Comparison of ENCODE assay signal across 12 cellular contexts in genomic region chr7:55452967-55453366, GRCh38.
DNase-seq lines count a peak whose midpoint lies in the region; ATAC-seq and TF ChIP-seq lines count a peak whose summit lies in the region.
"Had no signal": no experiment of that assay in that cellular context is flagged by ENCODE, and none has a peak within 500 bp of the region (broad histone marks: within the 10 kb centered on the region; RNA-seq: fewer than 3 reads in every experiment).

No MANE protein-coding gene starts in this region.

- TF ChIP-seq CTCF in activated B cell treated with CpG ODN at 0.5 μM for 24 hours (IDR thresholded peaks at IDR 0.05), result no peak

- CTCF ChIA-PET in activated CD4-positive, alpha-beta T cell treated with anti-CD3 and anti-CD28 coated beads for 36 hours (lab: Charles Lee), result interaction anchor here (0.7 to 1.1 kb wide), 3 partner anchors 9 to 140 kb away, joined by 3 to 4 read pairs (median 4); no protein-coding TSS in a partner anchor
- CTCF ChIA-PET in activated CD4-positive, alpha-beta T cell treated with anti-CD3 and anti-CD28 coated beads, Interleukin-2, amount 10 ng/mL, durations not matched to agents 7 days and 5 days (lab: Charles Lee), result interaction anchor here (1.0 kb wide), 1 partner anchor 49 kb away, joined by 3 read pairs; no protein-coding TSS in a partner anchor
- CTCF ChIA-PET in activated B cell treated with CpG ODN at 0.5 μM for 24 hours (lab: Charles Lee), result interaction anchor here (0.8 kb wide), 1 partner anchor 621 kb away, joined by 3 read pairs; no protein-coding TSS in a partner anchor

- peak overlapping the region; percentile 12 for H3K27ac Mint-ChIP-seq in activated CD4-positive, alpha-beta T cell treated with anti-CD3 and anti-CD28 coated beads for 36 hours
- H3K27ac Mint-ChIP-seq in activated CD4-positive, alpha-beta T cell treated with anti-CD3 and anti-CD28 coated beads, Interleukin-2, amount 10 ng/mL, durations not matched to agents 7 days and 5 days, result no peak overlapping the region
- H3K27ac Mint-ChIP-seq in activated B cell treated with CpG ODN at 0.5 μM for 24 hours (peak overlapping the region; percentile 26), memory B cell (peak overlapping the region; percentile 32)

- DNase-seq in activated CD4-positive, alpha-beta T cell treated with anti-CD3 and anti-CD28 coated beads for 36 hours, result no peak
- DNase-seq in activated CD4-positive, alpha-beta T cell treated with anti-CD3 and anti-CD28 coated beads, Interleukin-2, amount 10 ng/mL, durations not matched to agents 7 days and 5 days, result no peak
- DNase-seq in activated B cell treated with CpG ODN at 0.5 μM for 24 hours (no peak), memory B cell (ENCODE audit: low spot score in 2 of 2) (no peak), NOMO-1 treated with dmso at 0.1 percent for 144 hours (lab: John Stamatoyannopoulos, UW; ENCODE audit: unreplicated experiment) (no peak)
- DNase-seq in effector CD8-positive, alpha-beta T cell (lab: John Stamatoyannopoulos, UW), result no peak
- DNase-seq: DMS53, GM23248, H7, IMR-90, KBM-7 had no signal

- POLR2A ChIA-PET in activated CD4-positive, alpha-beta T cell treated with anti-CD3 and anti-CD28 coated beads for 36 hours (lab: Charles Lee), result no interaction called here
- POLR2A ChIA-PET in activated CD4-positive, alpha-beta T cell treated with anti-CD3 and anti-CD28 coated beads, Interleukin-2, amount 10 ng/mL, durations not matched to agents 7 days and 5 days (lab: Charles Lee), result no interaction called here
- POLR2A ChIA-PET in activated B cell treated with CpG ODN at 0.5 μM for 24 hours (lab: Charles Lee), result interaction anchor here (1.5 kb wide), 1 partner anchor 81 kb away, joined by 3 read pairs; no protein-coding TSS in a partner anchor

- H3K9me3 Mint-ChIP-seq in activated CD4-positive, alpha-beta T cell treated with anti-CD3 and anti-CD28 coated beads for 36 hours (ENCODE audit: low read depth), result peaks cover 16% of the 10 kb centered on the region
- peaks cover 17% of the 10 kb centered on the region for H3K9me3 Mint-ChIP-seq in activated CD4-positive, alpha-beta T cell treated with anti-CD3 and anti-CD28 coated beads, Interleukin-2, amount 10 ng/mL, durations not matched to agents 7 days and 5 days
- H3K9me3 Mint-ChIP-seq in activated B cell treated with CpG ODN at 0.5 μM for 24 hours, result peaks cover 10% of the 10 kb centered on the region
- peaks cover 10% of the 10 kb centered on the region for H3K9me3 Mint-ChIP-seq in memory B cell

- no peak overlapping the region for H3K4me3 Mint-ChIP-seq in activated CD4-positive, alpha-beta T cell treated with anti-CD3 and anti-CD28 coated beads for 36 hours
- no peak overlapping the region for H3K4me3 Mint-ChIP-seq in activated CD4-positive, alpha-beta T cell treated with anti-CD3 and anti-CD28 coated beads, Interleukin-2, amount 10 ng/mL, durations not matched to agents 7 days and 5 days
- H3K4me3 Mint-ChIP-seq in activated B cell treated with CpG ODN at 0.5 μM for 24 hours, result no peak overlapping the region
- no peak overlapping the region for H3K4me3 Mint-ChIP-seq in memory B cell

- ATAC-seq in activated CD4-positive, alpha-beta T cell treated with anti-CD3 and anti-CD28 coated beads for 36 hours, result no peak
- ATAC-seq in activated B cell treated with CpG ODN at 0.5 μM for 24 hours (ENCODE audit: low read depth) (no peak), memory B cell (ENCODE audit: low read depth) (no peak), HG03108 (IDR thresholded peaks at IDR 0.05; ENCODE audit: unreplicated experiment) (no peak)

- H3K4me1 Mint-ChIP-seq in activated CD4-positive, alpha-beta T cell treated with anti-CD3 and anti-CD28 coated beads for 36 hours, result peaks cover 31% of the 10 kb centered on the region
- H3K4me1 Mint-ChIP-seq in activated CD4-positive, alpha-beta T cell treated with anti-CD3 and anti-CD28 coated beads, Interleukin-2, amount 10 ng/mL, durations not matched to agents 7 days and 5 days, result peaks cover 25% of the 10 kb centered on the region
- H3K4me1 Mint-ChIP-seq in activated B cell treated with CpG ODN at 0.5 μM for 24 hours, result peaks cover 30% of the 10 kb centered on the region
- peaks cover 20% of the 10 kb centered on the region for H3K4me1 Mint-ChIP-seq in memory B cell

- intact Hi-C loops in activated CD4-positive, alpha-beta T cell treated with anti-CD3 and anti-CD28 coated beads for 36 hours (cut with DNase I, micrococcal nuclease), result no loop called here
- intact Hi-C loops in activated B cell treated with CpG ODN at 0.5 μM for 24 hours (cut with micrococcal nuclease), result no loop called here

- peaks cover 31% of the 10 kb centered on the region for H3K36me3 Mint-ChIP-seq in activated CD4-positive, alpha-beta T cell treated with anti-CD3 and anti-CD28 coated beads for 36 hours (ENCODE audit: low read depth)
- H3K36me3 Mint-ChIP-seq in activated CD4-positive, alpha-beta T cell treated with anti-CD3 and anti-CD28 coated beads, Interleukin-2, amount 10 ng/mL, durations not matched to agents 7 days and 5 days (ENCODE audit: low read depth), result peaks cover 44% of the 10 kb centered on the region
- H3K36me3 Mint-ChIP-seq in activated B cell treated with CpG ODN at 0.5 μM for 24 hours (ENCODE audit: low read depth) (peaks cover 57% of the 10 kb centered on the region), memory B cell (peaks cover 38% of the 10 kb centered on the region)

- H3K27me3 Mint-ChIP-seq in activated CD4-positive, alpha-beta T cell treated with anti-CD3 and anti-CD28 coated beads for 36 hours, result no peaks in the 10 kb centered on the region
- no peaks in the 10 kb centered on the region for H3K27me3 Mint-ChIP-seq in activated CD4-positive, alpha-beta T cell treated with anti-CD3 and anti-CD28 coated beads, Interleukin-2, amount 10 ng/mL, durations not matched to agents 7 days and 5 days
- H3K27me3 Mint-ChIP-seq in activated B cell treated with CpG ODN at 0.5 μM for 24 hours, result no peaks in the 10 kb centered on the region
- H3K27me3 Mint-ChIP-seq in memory B cell, result no peaks in the 10 kb centered on the region
